ENCODE assay signal across 23 cellular contexts in the genomic region with DNA sequence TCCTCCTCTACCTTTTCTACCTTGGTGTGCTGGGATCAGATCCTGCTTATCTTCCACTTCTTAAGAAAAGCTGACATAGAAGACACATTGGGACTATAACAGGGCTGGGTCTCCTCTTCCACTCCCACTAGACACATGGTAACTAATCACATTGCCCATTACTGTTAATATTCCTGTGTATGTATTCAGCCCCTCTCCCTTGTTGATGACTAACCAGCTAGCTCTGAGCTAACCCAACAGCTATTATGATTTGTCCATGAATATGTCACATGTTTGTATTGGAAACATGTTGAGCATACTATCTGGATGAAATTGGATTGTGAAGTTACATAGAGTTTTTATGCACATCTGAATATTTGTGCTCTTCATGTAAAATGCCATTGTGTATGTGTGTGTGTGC. TPM values are rescaled to one million over a fixed set of nuclear protein-coding genes. Genes with fewer than 3 reads are reported as not detected.
DNase-seq lines count a peak whose midpoint lies in the region; ATAC-seq and TF ChIP-seq lines count a peak whose summit lies in the region.
"Had no signal": no experiment of that assay in that cellular context is flagged by ENCODE, and none has a peak within 500 bp of the region (broad histone marks: within the 10 kb centered on the region; RNA-seq: fewer than 3 reads in every experiment).

No MANE protein-coding gene starts in this region.

- no peaks in the 10 kb centered on the region for H3K9me3 ChIP-seq in heart left ventricle
- H3K9me3 ChIP-seq: HAP-1, pancreas, right lobe of liver had no signal

- no peaks in the 10 kb centered on the region for H3K9me3 Mint-ChIP-seq in activated T-helper 17 cell treated with anti-CD3 and anti-CD28 coated beads, Interleukin-2, amount 50 U/mL, for 72 hours
- H3K9me3 Mint-ChIP-seq in osteocyte (ENCODE audit: unreplicated experiment) = peaks cover 8% of the 10 kb centered on the region
- H3K9me3 Mint-ChIP-seq in effector memory CD8-positive, alpha-beta T cell = no peaks in the 10 kb centered on the region
- H3K9me3 Mint-ChIP-seq: CD4-positive, alpha-beta T cell had no signal

- peak; percentile 37 for ATAC-seq in activated T-helper 17 cell treated with anti-CD3 and anti-CD28 coated beads, Interleukin-2, amount 50 U/mL, for 72 hours (replicated peaks)
- peak; percentile 33 for ATAC-seq in esophagus mucosa
- ATAC-seq in effector memory CD8-positive, alpha-beta T cell (replicated peaks) = no peak
- no peak for ATAC-seq in GM18520 (IDR thresholded peaks at IDR 0.05; ENCODE audit: unreplicated experiment)
- ATAC-seq in heart left ventricle = no peak
- ATAC-seq: activated T-cell treated with anti-CD3 and anti-CD28 coated beads, Interleukin-2, amount 50 U/mL, for 72 hours; pancreas; right lobe of liver; stimulated activated memory B cell treated with anti-CD40 and anti-IgM and Interleukin-4, amounts not matched to agents 10 μg/mL and 1 μg/mL and 100 μg/mL, for 72 hours had no signal

- intact Hi-C loops in heart left ventricle (cut with DNase I) = no loop called here

- H3K4me3 ChIP-seq in heart left ventricle = no peak overlapping the region
- H3K4me3 ChIP-seq: HAP-1, pancreas, right lobe of liver had no signal

- H3K4me1 Mint-ChIP-seq in activated T-helper 17 cell treated with anti-CD3 and anti-CD28 coated beads, Interleukin-2, amount 50 U/mL, for 72 hours = peaks cover 12% of the 10 kb centered on the region
- peaks cover 18% of the 10 kb centered on the region for H3K4me1 Mint-ChIP-seq in osteocyte (ENCODE audit: unreplicated experiment)
- H3K4me1 Mint-ChIP-seq in effector memory CD8-positive, alpha-beta T cell (ENCODE audit: low read depth in 2 of 2) = no peaks in the 10 kb centered on the region
- H3K4me1 Mint-ChIP-seq: stimulated activated memory B cell treated with anti-CD40 and anti-IgM and Interleukin-4, amounts not matched to agents 10 μg/mL and 1 μg/mL and 100 μg/mL, for 72 hours had no signal

- no peak overlapping the region for H3K27ac ChIP-seq in heart left ventricle
- H3K27ac ChIP-seq: pancreas, right lobe of liver had no signal

- peaks cover 0 to 75% (median 36%) of the 10 kb centered on the region in 9 donors for H3K36me3 ChIP-seq in heart left ventricle

- H3K4me3 Mint-ChIP-seq in activated T-helper 17 cell treated with anti-CD3 and anti-CD28 coated beads, Interleukin-2, amount 50 U/mL, for 72 hours = no peak overlapping the region
- no peak overlapping the region for H3K4me3 Mint-ChIP-seq in osteocyte (ENCODE audit: unreplicated experiment)
- H3K4me3 Mint-ChIP-seq in effector memory CD8-positive, alpha-beta T cell = no peak overlapping the region
- H3K4me3 Mint-ChIP-seq: activated T-cell treated with anti-CD3 and anti-CD28 coated beads, Interleukin-2, amount 50 U/mL, for 72 hours; CD4-positive, alpha-beta T cell; stimulated activated memory B cell treated with anti-CD40 and anti-IgM and Interleukin-4, amounts not matched to agents 10 μg/mL and 1 μg/mL and 100 μg/mL, for 72 hours had no signal

- no peak for TF ChIP-seq POLR2A in heart left ventricle (IDR thresholded peaks at IDR 0.05)

- TF ChIP-seq CTCF in osteocyte (IDR thresholded peaks at IDR 0.05) (no peak), heart left ventricle (IDR thresholded peaks at IDR 0.05) (no peak)

- H3K4me1 ChIP-seq in heart left ventricle = peaks cover 0 to 11% (median 0%) of the 10 kb centered on the region in 12 donors
- H3K4me1 ChIP-seq: HAP-1, pancreas, right lobe of liver had no signal

- no peaks in the 10 kb centered on the region for H3K27me3 ChIP-seq in heart left ventricle
- H3K27me3 ChIP-seq: pancreas, right lobe of liver had no signal

- H3K27me3 Mint-ChIP-seq in activated T-helper 17 cell treated with anti-CD3 and anti-CD28 coated beads, Interleukin-2, amount 50 U/mL, for 72 hours = no peaks in the 10 kb centered on the region
- H3K27me3 Mint-ChIP-seq in osteocyte (ENCODE audit: unreplicated experiment) = no peaks in the 10 kb centered on the region
- no peaks in the 10 kb centered on the region for H3K27me3 Mint-ChIP-seq in effector memory CD8-positive, alpha-beta T cell
- H3K27me3 Mint-ChIP-seq: CD4-positive, alpha-beta T cell; stimulated activated memory B cell treated with anti-CD40 and anti-IgM and Interleukin-4, amounts not matched to agents 10 μg/mL and 1 μg/mL and 100 μg/mL, for 72 hours had no signal

- DNase-seq in EL (peak; percentile 59), osteocyte (ENCODE audit: extremely low spot score, unreplicated experiment) (no peak), heart left ventricle (no peak)
- DNase-seq in effector memory CD8-positive, alpha-beta T cell = no peak
- DNase-seq: activated CD4-positive, CD25-positive, alpha-beta regulatory T cell treated with anti-CD3 and anti-CD28 coated beads, Interleukin-2, amount 50 U/mL, for 72 hours; activated naive CD4-positive, alpha-beta T cell treated with anti-CD3 and anti-CD28 coated beads, Interleukin-2, amount 50 U/mL, for 16 hours; activated T-cell treated with anti-CD3 and anti-CD28 coated beads, Interleukin-2, amount 50 U/mL, for 72 hours; anterior cingulate cortex; CD4-positive, alpha-beta T cell; hypothalamus; Kasumi-1; kidney; NCI-H1105; NCI-H2081; NCI-H510A; pancreas; right lobe of liver; RPMI8226 had no signal

- peaks cover 43% of the 10 kb centered on the region for H3K36me3 Mint-ChIP-seq in activated T-helper 17 cell treated with anti-CD3 and anti-CD28 coated beads, Interleukin-2, amount 50 U/mL, for 72 hours (ENCODE audit: low read depth)
- peaks cover 63% of the 10 kb centered on the region for H3K36me3 Mint-ChIP-seq in osteocyte (ENCODE audit: unreplicated experiment)
- H3K36me3 Mint-ChIP-seq in effector memory CD8-positive, alpha-beta T cell (ENCODE audit: insufficient read depth) = peaks cover 3% of the 10 kb centered on the region

- peak overlapping the region; percentile 6 for H3K27ac Mint-ChIP-seq in activated T-helper 17 cell treated with anti-CD3 and anti-CD28 coated beads, Interleukin-2, amount 50 U/mL, for 72 hours
- peak overlapping the region; percentile 39 for H3K27ac Mint-ChIP-seq in osteocyte (ENCODE audit: unreplicated experiment)
- H3K27ac Mint-ChIP-seq in effector memory CD8-positive, alpha-beta T cell = no peak overlapping the region
- H3K27ac Mint-ChIP-seq: activated T-cell treated with anti-CD3 and anti-CD28 coated beads, Interleukin-2, amount 50 U/mL, for 72 hours; CD4-positive, alpha-beta T cell; stimulated activated memory B cell treated with anti-CD40 and anti-IgM and Interleukin-4, amounts not matched to agents 10 μg/mL and 1 μg/mL and 100 μg/mL, for 72 hours had no signal

RNA-seq across cellular contexts. Expression of a gene that starts 52.9 kb away (rescaled TPM):
- total RNA-seq in activated T-helper 17 cell treated with anti-CD3 and anti-CD28 coated beads, Interleukin-2, amount 50 U/mL, for 72 hours = 10 to 100 TPM; 24.4 to 27.0 TPM
- total RNA-seq in esophagus mucosa (97.5 TPM), osteocyte (147 and 155 TPM in 2 replicates), heart left ventricle (10 to 100 TPM; 21.2 to 56.3 (median 29.7) TPM)
- 10 to 100 TPM in 1 of 2 donors, 1 to 10 TPM in 1; 7.0 to 29.4 TPM for polyA plus RNA-seq in heart left ventricle

Comparison
In these comparisons a context has a peak if more than half of its experiments do, and no peak if none do; other contexts are left out.
1. ATAC-seq: peak in activated T-helper 17 cell treated with anti-CD3 and anti-CD28 coated beads, Interleukin-2, amount 50 U/mL, for 72 hours (single experiment) and esophagus mucosa (single experiment); none in effector memory CD8-positive, alpha-beta T cell (single experiment), GM18520 (single experiment) and heart left ventricle (0 of 4).
2. H3K27ac Mint-ChIP-seq: peak in activated T-helper 17 cell treated with anti-CD3 and anti-CD28 coated beads, Interleukin-2, amount 50 U/mL, for 72 hours (single experiment) and osteocyte (single experiment); none in effector memory CD8-positive, alpha-beta T cell (0 of 2).